In the genomic region with DNA sequence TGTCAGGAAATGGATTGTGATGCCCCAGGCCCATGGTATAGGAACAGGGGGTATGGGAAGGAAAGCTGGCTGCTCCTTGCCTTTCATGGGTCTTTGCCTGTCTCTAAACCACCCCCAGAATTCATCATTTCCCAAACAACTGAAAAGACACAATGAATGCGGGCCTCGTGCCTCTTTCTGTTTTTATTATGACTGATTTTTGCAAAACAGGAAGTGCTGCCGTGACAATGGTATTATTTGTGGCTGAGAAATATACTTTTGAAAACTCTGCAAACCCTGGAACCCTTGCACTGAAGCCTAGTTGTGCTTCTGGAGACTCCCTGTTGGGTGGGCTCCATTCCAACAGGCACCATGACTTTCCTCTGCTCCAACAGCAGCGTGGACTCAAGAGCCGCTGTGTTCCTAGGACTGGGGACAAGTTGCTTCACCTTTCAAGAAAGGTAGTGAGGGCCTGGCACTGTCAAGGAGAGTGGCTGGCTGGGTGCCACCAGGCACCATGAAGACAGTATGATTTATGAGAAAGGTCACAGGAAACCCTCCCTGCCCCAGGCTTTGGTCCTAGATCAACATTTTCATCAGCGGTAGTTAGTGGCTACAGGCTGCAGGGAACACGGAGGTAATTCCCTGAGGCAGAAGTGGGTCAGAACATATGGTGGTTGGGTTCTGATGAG, we compare ENCODE assay signal across 8 cellular contexts. TPM values are rescaled to one million over a fixed set of nuclear protein-coding genes. Genes with fewer than 3 reads are reported as not detected.
A peak's percentile ranks its signal among the peaks of the same experiment; 100 is the strongest.
DNase-seq lines count a peak whose midpoint lies in the region; ATAC-seq and TF ChIP-seq lines count a peak whose summit lies in the region.

No MANE protein-coding gene starts in this region.

- H3K27ac ChIP-seq in left ventricle myocardium inferior (replicated peaks): peak overlapping the region; percentile 23
- H3K27ac ChIP-seq in vagina: peak overlapping the region; percentile 68

- intact Hi-C loops in left ventricle myocardium inferior (cut with micrococcal nuclease): no loop called here
- intact Hi-C loops in cardiac septum (cut with DNase I): no loop called here
- intact Hi-C loops in vagina (cut with DNase I): no loop called here

- H3K4me1 ChIP-seq in left ventricle myocardium inferior (peaks cover 27% of the 10 kb centered on the region), vagina (peaks cover 22% of the 10 kb centered on the region)

- no peak overlapping the region for H3K4me3 ChIP-seq in left ventricle myocardium inferior
- no peak overlapping the region for H3K4me3 ChIP-seq in vagina

- TF ChIP-seq CTCF in left ventricle myocardium inferior (IDR thresholded peaks at IDR 0.05; ENCODE audit: borderline replicate concordance) (no peak), vagina (IDR thresholded peaks at IDR 0.05) (no peak)

- TF ChIP-seq POLR2A in vagina (IDR thresholded peaks at IDR 0.05): no peak

- no peak for ATAC-seq in GM18909 (IDR thresholded peaks at IDR 0.05; ENCODE audit: poor library complexity, unreplicated experiment)
- ATAC-seq in GM18511 (IDR thresholded peaks at IDR 0.05; ENCODE audit: unreplicated experiment): no peak

- no peak for DNase-seq in left ventricle myocardium inferior
- DNase-seq in cardiac septum (ENCODE audit: low spot score): no peak
- peak; percentile 8 for DNase-seq in activated T-helper 9 cell treated with anti-CD3 and anti-CD28 coated beads, Interleukin-2, amount 50 U/mL, for 16 hours (ENCODE audit: low read depth)
- peak; percentile 7 for DNase-seq in kidney glomerular epithelial cell (lab: John Stamatoyannopoulos, UW)
- no peak for DNase-seq in vagina (ENCODE audit: extremely low spot score in 2 of 2)
- DNase-seq in cortex of kidney (lab: John Stamatoyannopoulos, UW): no peak

- no peaks in the 10 kb centered on the region for H3K36me3 ChIP-seq in left ventricle myocardium inferior
- no peaks in the 10 kb centered on the region for H3K36me3 ChIP-seq in vagina

- H3K9me3 ChIP-seq in left ventricle myocardium inferior (replicated peaks) (no peaks in the 10 kb centered on the region), vagina (no peaks in the 10 kb centered on the region)

- no peaks in the 10 kb centered on the region for H3K27me3 ChIP-seq in left ventricle myocardium inferior (ENCODE audit: low read depth)
- no peaks in the 10 kb centered on the region for H3K27me3 ChIP-seq in vagina

RNA-seq across cellular contexts. Expression of gene DGLUCY, which starts 4.8 kb away (rescaled TPM):
- total RNA-seq in left ventricle myocardium inferior (220 TPM), cardiac septum (131 TPM), vagina (57.0 TPM)

RNA-seq across cellular contexts. Expression of gene RPS6KA5, which starts 48.6 kb away (rescaled TPM):
- total RNA-seq in left ventricle myocardium inferior: 6.4 TPM
- 3.8 TPM for total RNA-seq in cardiac septum
- 5.2 TPM for total RNA-seq in vagina

Comparison
In these comparisons a context has a peak if more than half of its experiments do, and no peak if none do; other contexts are left out.
1. DNase-seq: peak in activated T-helper 9 cell treated with anti-CD3 and anti-CD28 coated beads, Interleukin-2, amount 50 U/mL, for 16 hours (single experiment) and kidney glomerular epithelial cell (single experiment); none in left ventricle myocardium inferior (single experiment), cardiac septum (single experiment), vagina (0 of 2) and cortex of kidney (single experiment).